18 cellular contexts compared by ENCODE assay signal in genomic region chr16:85288341-85288868, GRCh38.
"Had no signal": no experiment of that assay in that cellular context is flagged by ENCODE, and none has a peak within 500 bp of the region (broad histone marks: within the 10 kb centered on the region; RNA-seq: fewer than 3 reads in every experiment).

No MANE protein-coding gene starts in this region.

- H3K9me3 ChIP-seq: esophagus muscularis mucosa, mucosa of descending colon, ovary, tibial artery, upper lobe of right lung, vagina had no signal

- H3K27me3 ChIP-seq: esophagus muscularis mucosa, hepatocyte, ovary, tibial artery, upper lobe of right lung, vagina had no signal

- ATAC-seq: effector memory CD8-positive, alpha-beta T cell; left ventricle myocardium superior; natural killer cell; right cardiac atrium; stimulated activated naive CD8-positive, alpha-beta T cell treated with anti-CD3 and anti-CD28 coated beads, Interleukin-15, Interleukin-2, amounts not matched to agents 100 U/mL and 50 U/mL, for 24 hours; upper lobe of right lung had no signal

- H2AFZ ChIP-seq: hepatocyte had no signal

- H3K27ac ChIP-seq: epithelial cell of prostate, hepatocyte, ovary, tibial artery, upper lobe of right lung, vagina had no signal

- H3K4me2 ChIP-seq: hepatocyte, smooth muscle cell had no signal

- DNase-seq: effector memory CD8-positive, alpha-beta T cell; head of caudate nucleus; left colon; left ventricle myocardium superior; natural killer cell; nucleus accumbens; ovary; right cardiac atrium; stimulated activated CD4-positive, alpha-beta T cell treated with anti-CD3 and anti-CD28 coated beads, Interleukin-2, amount 100 ng/mL, for 48 hours; stimulated activated naive CD8-positive, alpha-beta T cell treated with anti-CD3 and anti-CD28 coated beads, Interleukin-15, Interleukin-2, amounts not matched to agents 100 U/mL and 50 U/mL, for 24 hours; tibial artery; upper lobe of right lung had no signal

- H3K36me3 ChIP-seq: esophagus muscularis mucosa, ovary, tibial artery, upper lobe of right lung, vagina had no signal

- H3K4me3 ChIP-seq: esophagus muscularis mucosa, hepatocyte, mucosa of descending colon, ovary, smooth muscle cell, tibial artery, upper lobe of right lung, vagina had no signal
